In the genomic region with DNA sequence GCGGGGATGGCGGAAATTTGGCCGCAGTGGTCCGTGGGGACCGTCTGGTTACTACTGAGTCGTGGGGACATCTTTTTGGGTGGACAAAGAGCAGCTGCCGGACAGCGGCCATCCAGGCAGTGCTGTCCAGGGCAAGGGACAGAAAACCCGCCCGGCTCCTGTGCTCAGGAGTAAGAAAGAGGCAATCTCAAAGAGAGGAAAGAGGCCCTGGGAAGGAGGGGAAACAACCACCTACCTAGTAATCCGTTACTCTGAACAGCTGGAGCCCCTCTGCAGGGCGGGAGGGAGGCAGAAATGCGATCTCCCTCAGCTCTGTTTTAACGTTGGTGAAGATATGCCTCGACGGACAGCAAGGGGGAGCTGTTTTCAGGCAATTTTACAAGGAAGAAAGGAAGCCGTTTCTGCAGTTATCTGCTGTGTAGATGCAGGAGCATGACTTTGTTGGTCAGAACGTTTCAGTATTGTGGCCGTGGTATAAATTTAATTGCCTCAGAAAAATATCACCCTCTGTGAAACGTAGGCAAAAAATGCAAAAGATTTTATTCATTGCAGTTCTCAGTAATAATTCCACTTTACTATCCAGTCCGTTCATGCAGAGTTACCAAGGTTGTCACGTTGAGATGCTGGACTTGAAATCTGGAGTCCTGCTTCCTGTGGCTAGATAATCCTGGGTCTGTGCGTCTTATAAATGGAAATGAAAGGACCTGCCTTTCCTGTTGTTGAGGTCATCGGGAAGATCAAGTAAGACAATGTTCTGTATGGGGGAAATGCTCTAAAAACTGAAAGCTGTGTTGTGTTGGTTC, we compare ENCODE assay signal across 8 cellular contexts. TPM values are rescaled to one million over a fixed set of nuclear protein-coding genes. Genes with fewer than 3 reads are reported as not detected.
DNase-seq lines count a peak whose midpoint lies in the region; ATAC-seq, FAIRE-seq and TF ChIP-seq lines count a peak whose summit lies in the region.

No MANE protein-coding gene starts in this region.

- H3K27me3 ChIP-seq in RWPE2 (ENCODE audit: insufficient read depth, poor library complexity, severe bottlenecking) (peaks cover 92% of the 10 kb centered on the region), upper lobe of right lung (peaks cover 64% of the 10 kb centered on the region)

- no peak overlapping the region for H3K4me3 ChIP-seq in RWPE2 (ENCODE audit: severe bottlenecking)
- peak overlapping the region; percentile 23 for H3K4me3 ChIP-seq in upper lobe of right lung

- H3K36me3 ChIP-seq in RWPE2 (ENCODE audit: low read depth) (no peaks in the 10 kb centered on the region), upper lobe of right lung (no peaks in the 10 kb centered on the region)

- peak; percentile 72 for TF ChIP-seq CTCF in RWPE2 (IDR thresholded peaks at IDR 0.05; ENCODE audit: poor library complexity, severe bottlenecking)
- peak; percentile 65 for TF ChIP-seq CTCF in upper lobe of right lung (IDR thresholded peaks at IDR 0.05)

- H3K4me1 ChIP-seq in RWPE2 (ENCODE audit: insufficient read depth, poor library complexity, severe bottlenecking) (no peaks in the 10 kb centered on the region), upper lobe of right lung (peaks cover 17% of the 10 kb centered on the region)

- peak; percentile 63 for ATAC-seq in GM21447 (IDR thresholded peaks at IDR 0.05; ENCODE audit: unreplicated experiment)
- peak; percentile 65 for ATAC-seq in RWPE2 (ENCODE audit: low read depth)
- ATAC-seq in upper lobe of right lung = peak; percentile 69

- in situ Hi-C loops in G401 (cut with HindIII; ENCODE audit: low sequenced_read_pairs) (no loop called here), KBM-7 (cut with MboI; ENCODE audit: low pct_unique_long_range_greater_than_20kb, low sequenced_read_pairs) (no loop called here)

- intact Hi-C loops in upper lobe of right lung (cut with DNase I) = no loop called here
- intact Hi-C loops in posterior vena cava (cut with DNase I) = loop anchor here in 1 of 2 donors (2.0 kb wide), 1 partner anchor 69 kb away; no protein-coding TSS in a partner anchor

- H3K9me3 ChIP-seq in RWPE2 (ENCODE audit: severe bottlenecking) (peaks cover 2% of the 10 kb centered on the region), upper lobe of right lung (no peaks in the 10 kb centered on the region)

- H3K27ac ChIP-seq in RWPE2 (ENCODE audit: poor library complexity, severe bottlenecking) (no peak overlapping the region), upper lobe of right lung (no peak overlapping the region)

- DNase-seq in G401 (ENCODE audit: low spot score) (peak; percentile 35), KBM-7 (peak; percentile 89), RWPE2 (ENCODE audit: low spot score) (no peak), lung microvascular endothelial cell (ENCODE audit: low read depth in 2 of 2) (peak; percentile 59 to 64), upper lobe of right lung (no peak), posterior vena cava (ENCODE audit: low spot score) (no peak)

- FAIRE-seq in endometrium (lab: Jason Lieb, UNC) = peak; percentile 74

RNA-seq across cellular contexts. Expression of a gene that starts 1.1 kb away (rescaled TPM):
- 0.03 TPM in 1 of 2 replicates, not detected in the other for total RNA-seq in G401 (2014; rRNA removed; shearing (Covaris generic))
- not detected in 2 replicates for total RNA-seq in lung microvascular endothelial cell
- total RNA-seq in upper lobe of right lung = 1.7 TPM
- 1 to 10 TPM; 4.0 TPM for total RNA-seq in posterior vena cava

Comparison
In these comparisons a context has a peak if more than half of its experiments do, and no peak if none do; other contexts are left out.
1. DNase-seq: peak in G401 (single experiment), KBM-7 (single experiment) and lung microvascular endothelial cell (2 of 2); none in RWPE2 (single experiment), upper lobe of right lung (single experiment) and posterior vena cava (single experiment).
2. Peak in every context shown above with its lines, with median percentiles within 50 percentile points of each other: ATAC-seq.